ENCODE assay signal across 8 cellular contexts in genomic region chr9:35728041-35728971, GRCh38. TPM values are rescaled to one million over a fixed set of nuclear protein-coding genes. Genes with fewer than 3 reads are reported as not detected.
A peak's percentile ranks its signal among the peaks of the same experiment; 100 is the strongest.
DNase-seq lines count a peak whose midpoint lies in the region; ATAC-seq, FAIRE-seq and TF ChIP-seq lines count a peak whose summit lies in the region.

No MANE protein-coding gene starts in this region.

- H3K27ac Mint-ChIP-seq in activated naive CD4-positive, alpha-beta T cell treated with anti-CD3 and anti-CD28 coated beads for 36 hours, result no peak overlapping the region
- H3K27ac Mint-ChIP-seq in endodermal cell, result no peak overlapping the region

- no peak for TF ChIP-seq CTCF in endodermal cell (conservative IDR thresholded peaks at IDR 0.05)
- no peak for TF ChIP-seq CTCF in thoracic aorta (IDR thresholded peaks at IDR 0.05)
- no peak for TF ChIP-seq CTCF in D721Med (IDR thresholded peaks at IDR 0.05; ENCODE audit: insufficient read depth, missing control alignments)

- intact Hi-C loops in activated naive CD4-positive, alpha-beta T cell treated with anti-CD3 and anti-CD28 coated beads for 36 hours (cut with micrococcal nuclease), result loop anchor here (1.0 kb wide), 2 partner anchors 70 to 616 kb away; partner anchors contain the start of genes CCDC107 and RMRP

- H3K36me3 ChIP-seq in endodermal cell (ENCODE audit: control insufficient read depth, insufficient read depth, low read length) (peaks cover 30% of the 10 kb centered on the region), thoracic aorta (peaks cover 23% of the 10 kb centered on the region)

- no peak overlapping the region for H3K4me3 Mint-ChIP-seq in activated naive CD4-positive, alpha-beta T cell treated with anti-CD3 and anti-CD28 coated beads for 36 hours
- H3K4me3 Mint-ChIP-seq in endodermal cell, result no peak overlapping the region

- no peak for FAIRE-seq in D721Med (lab: Jason Lieb, UNC)

- peak overlapping the region; percentile 86 for H3K27ac ChIP-seq in endodermal cell (ENCODE audit: low read depth, low read length)
- H3K27ac ChIP-seq in thoracic aorta, result peak overlapping the region; percentile 99

- CTCF ChIA-PET in activated naive CD4-positive, alpha-beta T cell treated with anti-CD3 and anti-CD28 coated beads for 36 hours (lab: Charles Lee), result interaction anchor here (0.6 to 8.9 kb wide), 31 partner anchors 8 to 175 kb away, joined by 3 to 68 read pairs (median 4); partner anchors contain the start of genes ARHGEF39, CCDC107, GBA2 and RGP1

- peak overlapping the region; percentile 97 for H3K4me3 ChIP-seq in endodermal cell (ENCODE audit: low read length)
- peak overlapping the region; percentile 86 for H3K4me3 ChIP-seq in thoracic aorta

- H3K9me3 ChIP-seq in endodermal cell (ENCODE audit: control insufficient read depth, low read length) (no peaks in the 10 kb centered on the region), thoracic aorta (no peaks in the 10 kb centered on the region)

- peak; percentile 75 for DNase-seq in activated naive CD4-positive, alpha-beta T cell treated with anti-CD3 and anti-CD28 coated beads for 36 hours
- no peak for DNase-seq in activated naive CD4-positive, alpha-beta T cell treated with anti-CD3 and anti-CD28 coated beads, Interleukin-2, amount 50 U/mL, for 16 hours
- DNase-seq in RPMI7951 (ENCODE audit: low read depth) (peak; percentile 91), endodermal cell (peak; percentile 80), midbrain (lab: John Stamatoyannopoulos, UW) (peak; percentile 12), thoracic aorta (ENCODE audit: low spot score) (peak; percentile 80), SHP77 treated with DMSO at 0.1 percent for 48 hours (lab: John Stamatoyannopoulos, UW) (no peak), D721Med (ENCODE audit: insufficient read length, low spot score) (no peak)

- H3K4me1 ChIP-seq in endodermal cell (ENCODE audit: control insufficient read depth, insufficient read depth, low read length), result peaks cover 13% of the 10 kb centered on the region
- peaks cover 23 to 59% of the 10 kb centered on the region in 2 donors for H3K4me1 ChIP-seq in thoracic aorta (ENCODE audit: control insufficient read depth in 1 of 2, low read depth in 2 of 2)

- H3K27me3 Mint-ChIP-seq in activated naive CD4-positive, alpha-beta T cell treated with anti-CD3 and anti-CD28 coated beads for 36 hours (ENCODE audit: low read depth), result no peaks in the 10 kb centered on the region
- no peaks in the 10 kb centered on the region for H3K27me3 Mint-ChIP-seq in endodermal cell (ENCODE audit: insufficient read depth)

- H3K9ac ChIP-seq in endodermal cell (ENCODE audit: extremely low read depth, low read length, poor library complexity, severe bottlenecking), result peak overlapping the region; percentile 60

- peaks cover 5% of the 10 kb centered on the region for H3K4me1 Mint-ChIP-seq in activated naive CD4-positive, alpha-beta T cell treated with anti-CD3 and anti-CD28 coated beads for 36 hours (ENCODE audit: low read depth)
- H3K4me1 Mint-ChIP-seq in endodermal cell, result peaks cover 18% of the 10 kb centered on the region

- H3K27me3 ChIP-seq in endodermal cell (ENCODE audit: control insufficient read depth, insufficient read depth, low read length, poor library complexity, severe bottlenecking), result no peaks in the 10 kb centered on the region
- H3K27me3 ChIP-seq in thoracic aorta (replicated peaks; ENCODE audit: insufficient read depth), result no peaks in the 10 kb centered on the region

- H3K9me3 Mint-ChIP-seq in activated naive CD4-positive, alpha-beta T cell treated with anti-CD3 and anti-CD28 coated beads for 36 hours, result no peaks in the 10 kb centered on the region
- no peaks in the 10 kb centered on the region for H3K9me3 Mint-ChIP-seq in endodermal cell

- peak; percentile 44 for ATAC-seq in thoracic aorta (ENCODE audit: insufficient number of reproducible peaks, low FRiP score, low read depth)

- WGBS in endodermal cell (ENCODE audit: insufficient coverage in 1 of 2, insufficient read length in 1 of 2), 2 experiments, result 17 to 18% methylated on average over 5 to 10 of the region's 10 CpGs

- peaks cover 15% of the 10 kb centered on the region for H3K36me3 Mint-ChIP-seq in activated naive CD4-positive, alpha-beta T cell treated with anti-CD3 and anti-CD28 coated beads for 36 hours (ENCODE audit: low read depth)
- peaks cover 26% of the 10 kb centered on the region for H3K36me3 Mint-ChIP-seq in endodermal cell (ENCODE audit: low read depth)

RNA-seq across cellular contexts. Expression of gene TLN1, which starts 3.7 kb away (rescaled TPM):
- 100 to 1,000 TPM; 190 TPM for total RNA-seq in activated naive CD4-positive, alpha-beta T cell treated with anti-CD3 and anti-CD28 coated beads for 36 hours
- 117 and 137 TPM in 2 replicates for total RNA-seq in RPMI7951 (2014; rRNA removed; shearing (Covaris generic))
- total RNA-seq in endodermal cell (100 to 1,000 TPM; 117 to 123 TPM), thoracic aorta (1,000 to 10,000 TPM in 1 of 2 donors, 100 to 1,000 TPM in 1; 889 to 1,019 TPM)
- 48.3 TPM for polyA plus RNA-seq in endodermal cell (2013, experiment 1 of 2)
- polyA plus RNA-seq in endodermal cell (2013, experiment 2 of 2), result 50.9 TPM

RNA-seq across cellular contexts. Expression of gene CREB3, which starts 4.2 kb away (rescaled TPM):
- total RNA-seq in activated naive CD4-positive, alpha-beta T cell treated with anti-CD3 and anti-CD28 coated beads for 36 hours, result 10 to 100 TPM; 13.7 to 13.8 TPM
- 68.4 and 83.2 TPM in 2 replicates for total RNA-seq in RPMI7951 (2014; rRNA removed; shearing (Covaris generic))
- 10 to 100 TPM; 28.1 to 33.6 TPM for total RNA-seq in endodermal cell
- polyA plus RNA-seq in endodermal cell (2013, experiment 1 of 2), result 31.0 TPM
- 28.4 TPM for polyA plus RNA-seq in endodermal cell (2013, experiment 2 of 2)
- 10 to 100 TPM; 46.0 to 62.4 TPM for total RNA-seq in thoracic aorta

RNA-seq across cellular contexts. Expression of gene GBA2, which starts 20.7 kb away (rescaled TPM):
- 10 to 100 TPM; 20.3 to 22.7 TPM for total RNA-seq in activated naive CD4-positive, alpha-beta T cell treated with anti-CD3 and anti-CD28 coated beads for 36 hours
- 13.1 and 13.2 TPM in 2 replicates for total RNA-seq in RPMI7951 (2014; rRNA removed; shearing (Covaris generic))
- 100 to 1,000 TPM; 107 to 117 TPM for total RNA-seq in endodermal cell
- polyA plus RNA-seq in endodermal cell (2013, experiment 1 of 2), result 73.2 TPM
- polyA plus RNA-seq in endodermal cell (2013, experiment 2 of 2), result 61.5 TPM
- 100 to 1,000 TPM in 1 of 2 donors, 10 to 100 TPM in 1; 75.8 to 115 TPM for total RNA-seq in thoracic aorta

RNA-seq across cellular contexts. Expression of gene RGP1, which starts 20.8 kb away (rescaled TPM):
- total RNA-seq in activated naive CD4-positive, alpha-beta T cell treated with anti-CD3 and anti-CD28 coated beads for 36 hours, result 10 to 100 TPM; 12.0 to 13.3 TPM
- 9.4 and 10.3 TPM in 2 replicates for total RNA-seq in RPMI7951 (2014; rRNA removed; shearing (Covaris generic))
- total RNA-seq in endodermal cell, result 10 to 100 TPM; 24.6 to 30.1 TPM
- 21.1 TPM for polyA plus RNA-seq in endodermal cell (2013, experiment 1 of 2)
- polyA plus RNA-seq in endodermal cell (2013, experiment 2 of 2), result 20.2 TPM
- total RNA-seq in thoracic aorta, result 10 to 100 TPM; 23.0 to 24.5 TPM

RNA-seq across cellular contexts. Expression of gene MSMP, which starts 25.8 kb away (rescaled TPM):
- under 1 TPM in 1 of 2 experiments, not detected in 1; 0.45 TPM for total RNA-seq in activated naive CD4-positive, alpha-beta T cell treated with anti-CD3 and anti-CD28 coated beads for 36 hours
- not detected in 2 replicates for total RNA-seq in RPMI7951 (2014; rRNA removed; shearing (Covaris generic))
- total RNA-seq in endodermal cell, result under 1 TPM in 1 of 2 donors, not detected in 1; 0.66 TPM
- not detected for polyA plus RNA-seq in endodermal cell (2013, experiment 1 of 2)
- polyA plus RNA-seq in endodermal cell (2013, experiment 2 of 2), result not detected
- not detected for total RNA-seq in thoracic aorta

Comparison
In these comparisons a context has a peak if more than half of its experiments do, and no peak if none do; other contexts are left out.
1. DNase-seq: peak in activated naive CD4-positive, alpha-beta T cell treated with anti-CD3 and anti-CD28 coated beads for 36 hours (single experiment), RPMI7951 (single experiment), endodermal cell (single experiment), midbrain (single experiment) and thoracic aorta (single experiment); none in activated naive CD4-positive, alpha-beta T cell treated with anti-CD3 and anti-CD28 coated beads, Interleukin-2, amount 50 U/mL, for 16 hours (single experiment), SHP77 treated with DMSO at 0.1 percent for 48 hours (single experiment) and D721Med (single experiment).